1 cellular context compared by ENCODE assay signal in genomic region chr10:31034041-31034918, GRCh38.
TF ChIP-seq lines count a peak whose summit lies in the region.

No MANE protein-coding gene starts in this region.

TF ChIP-seq in WTC11, 78 proteins besides CTCF, POLR2A, EP300 and RAD21:
- TF ChIP-seq ZNF512 (CRISPR knock-in tag; IDR thresholded peaks at IDR 0.05; ENCODE audit: borderline replicate concordance) (no peak), E2F5 (CRISPR knock-in tag; IDR thresholded peaks at IDR 0.05) (no peak), NFATC4 (CRISPR knock-in tag; IDR thresholded peaks at IDR 0.05) (no peak), TP53 (CRISPR knock-in tag; IDR thresholded peaks at IDR 0.05) (no peak), NFE2L1 (CRISPR knock-in tag; IDR thresholded peaks at IDR 0.05) (no peak), E2F4 (CRISPR knock-in tag; IDR thresholded peaks at IDR 0.05; ENCODE audit: borderline replicate concordance, low read depth) (no peak), TEAD1 (CRISPR knock-in tag; IDR thresholded peaks at IDR 0.05) (no peak), ATF3 (CRISPR knock-in tag; conservative IDR thresholded peaks at IDR 0.05) (no peak), ZNF317 (CRISPR knock-in tag; IDR thresholded peaks at IDR 0.05; ENCODE audit: borderline replicate concordance, low read depth) (no peak)
- TF ChIP-seq, protein P1, sequence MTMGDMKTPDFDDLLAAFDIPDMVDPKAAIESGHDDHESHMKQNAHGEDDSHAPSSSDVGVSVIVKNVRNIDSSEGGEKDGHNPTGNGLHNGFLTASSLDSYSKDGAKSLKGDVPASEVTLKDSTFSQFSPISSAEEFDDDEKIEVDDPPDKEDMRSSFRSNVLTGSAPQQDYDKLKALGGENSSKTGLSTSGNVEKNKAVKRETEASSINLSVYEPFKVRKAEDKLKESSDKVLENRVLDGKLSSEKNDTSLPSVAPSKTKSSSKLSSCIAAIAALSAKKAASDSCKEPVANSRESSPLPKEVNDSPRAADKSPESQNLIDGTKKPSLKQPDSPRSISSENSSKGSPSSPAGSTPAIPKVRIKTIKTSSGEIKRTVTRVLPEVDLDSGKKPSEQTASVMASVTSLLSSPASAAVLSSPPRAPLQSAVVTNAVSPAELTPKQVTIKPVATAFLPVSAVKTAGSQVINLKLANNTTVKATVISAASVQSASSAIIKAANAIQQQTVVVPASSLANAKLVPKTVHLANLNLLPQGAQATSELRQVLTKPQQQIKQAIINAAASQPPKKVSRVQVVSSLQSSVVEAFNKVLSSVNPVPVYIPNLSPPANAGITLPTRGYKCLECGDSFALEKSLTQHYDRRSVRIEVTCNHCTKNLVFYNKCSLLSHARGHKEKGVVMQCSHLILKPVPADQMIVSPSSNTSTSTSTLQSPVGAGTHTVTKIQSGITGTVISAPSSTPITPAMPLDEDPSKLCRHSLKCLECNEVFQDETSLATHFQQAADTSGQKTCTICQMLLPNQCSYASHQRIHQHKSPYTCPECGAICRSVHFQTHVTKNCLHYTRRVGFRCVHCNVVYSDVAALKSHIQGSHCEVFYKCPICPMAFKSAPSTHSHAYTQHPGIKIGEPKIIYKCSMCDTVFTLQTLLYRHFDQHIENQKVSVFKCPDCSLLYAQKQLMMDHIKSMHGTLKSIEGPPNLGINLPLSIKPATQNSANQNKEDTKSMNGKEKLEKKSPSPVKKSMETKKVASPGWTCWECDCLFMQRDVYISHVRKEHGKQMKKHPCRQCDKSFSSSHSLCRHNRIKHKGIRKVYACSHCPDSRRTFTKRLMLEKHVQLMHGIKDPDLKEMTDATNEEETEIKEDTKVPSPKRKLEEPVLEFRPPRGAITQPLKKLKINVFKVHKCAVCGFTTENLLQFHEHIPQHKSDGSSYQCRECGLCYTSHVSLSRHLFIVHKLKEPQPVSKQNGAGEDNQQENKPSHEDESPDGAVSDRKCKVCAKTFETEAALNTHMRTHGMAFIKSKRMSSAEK (CRISPR knock-in tag; IDR thresholded peaks at IDR 0.05; ENCODE audit: borderline replicate concordance): no peak
- TF ChIP-seq, protein P2, sequence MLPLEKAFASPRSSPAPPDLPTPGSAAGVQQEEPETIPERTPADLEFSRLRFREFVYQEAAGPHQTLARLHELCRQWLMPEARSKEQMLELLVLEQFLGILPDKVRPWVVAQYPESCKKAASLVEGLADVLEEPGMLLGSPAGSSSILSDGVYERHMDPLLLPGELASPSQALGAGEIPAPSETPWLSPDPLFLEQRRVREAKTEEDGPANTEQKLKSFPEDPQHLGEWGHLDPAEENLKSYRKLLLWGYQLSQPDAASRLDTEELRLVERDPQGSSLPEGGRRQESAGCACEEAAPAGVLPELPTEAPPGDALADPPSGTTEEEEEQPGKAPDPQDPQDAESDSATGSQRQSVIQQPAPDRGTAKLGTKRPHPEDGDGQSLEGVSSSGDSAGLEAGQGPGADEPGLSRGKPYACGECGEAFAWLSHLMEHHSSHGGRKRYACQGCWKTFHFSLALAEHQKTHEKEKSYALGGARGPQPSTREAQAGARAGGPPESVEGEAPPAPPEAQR (CRISPR knock-in tag; IDR thresholded peaks at IDR 0.05): no peak
TF ChIP-seq in WTC11: peak in this region for 0.
